1 cellular context compared by ENCODE assay signal in genomic region chr7:4561775-4562174, GRCh38.
TF ChIP-seq lines count a peak whose summit lies in the region.

No MANE protein-coding gene starts in this region.

TF ChIP-seq in HCT116, 20 proteins besides CTCF, POLR2A, EP300 and RAD21 (continued from another document):
- TF ChIP-seq, protein P1, sequence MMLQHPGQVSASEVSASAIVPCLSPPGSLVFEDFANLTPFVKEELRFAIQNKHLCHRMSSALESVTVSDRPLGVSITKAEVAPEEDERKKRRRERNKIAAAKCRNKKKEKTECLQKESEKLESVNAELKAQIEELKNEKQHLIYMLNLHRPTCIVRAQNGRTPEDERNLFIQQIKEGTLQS (IDR thresholded peaks at IDR 0.05): no peak
- no peak for TF ChIP-seq YY1 (IDR thresholded peaks at IDR 0.05; ENCODE audit: extremely low read depth, insufficient replicate concordance, low read depth, low read length)
- TF ChIP-seq SIN3A (IDR thresholded peaks at IDR 0.05; ENCODE audit: low read depth): no peak
- TF ChIP-seq ZBTB33 (IDR thresholded peaks at IDR 0.05; ENCODE audit: extremely low read depth, insufficient replicate concordance, low read length): no peak
- no peak for TF ChIP-seq SP1 (IDR thresholded peaks at IDR 0.05; ENCODE audit: low read depth)
- TF ChIP-seq EGR1 (IDR thresholded peaks at IDR 0.05; ENCODE audit: low read depth): no peak
TF ChIP-seq in HCT116: peak in this region for 0.
